ENCODE assay signal across 9 cellular contexts in genomic region chr17:78117027-78117981, GRCh38. TPM values are rescaled to one million over a fixed set of nuclear protein-coding genes. Genes with fewer than 3 reads are reported as not detected.
DNase-seq lines count a peak whose midpoint lies in the region; ATAC-seq and TF ChIP-seq lines count a peak whose summit lies in the region.
"Had no signal": no experiment of that assay in that cellular context is flagged by ENCODE, and none has a peak within 500 bp of the region (broad histone marks: within the 10 kb centered on the region; RNA-seq: fewer than 3 reads in every experiment).

No MANE protein-coding gene starts in this region.

- H3K36me3 ChIP-seq in Loucy (ENCODE audit: insufficient read depth, low read length) = 0 out of 2 replicates have a peak, but pooled peaks cover 5% of the 10 kb centered on the region

- no peaks in the 10 kb centered on the region for H3K27me3 Mint-ChIP-seq in activated naive CD8-positive, alpha-beta T cell treated with anti-CD3 and anti-CD28 coated beads, Interleukin-2, amount 10 ng/mL, durations not matched to agents 7 days and 5 days

- H3K36me3 Mint-ChIP-seq in activated naive CD8-positive, alpha-beta T cell treated with anti-CD3 and anti-CD28 coated beads, Interleukin-2, amount 10 ng/mL, durations not matched to agents 7 days and 5 days = peaks cover 45% of the 10 kb centered on the region

- no peak overlapping the region for H3K4me3 ChIP-seq in Loucy (ENCODE audit: low read length, poor library complexity, severe bottlenecking)

- DNase-seq in D341Med (ENCODE audit: low spot score) (peak; percentile 75), left lobe of liver (ENCODE audit: low spot score) (no peak), NCI-H226 (no peak), HK-2 (ENCODE audit: unreplicated experiment) (no peak), SW480 (ENCODE audit: low spot score) (no peak)
- DNase-seq in activated naive CD8-positive, alpha-beta T cell treated with anti-CD3 and anti-CD28 coated beads, Interleukin-2, amount 10 ng/mL, durations not matched to agents 7 days and 5 days = no peak

- H3K9me3 ChIP-seq in Loucy (ENCODE audit: insufficient read depth, low read depth, low read length) = no peaks in the 10 kb centered on the region

- TF ChIP-seq CTCF in Loucy (conservative IDR thresholded peaks at IDR 0.05; ENCODE audit: low read length) = peak; percentile 62

- H3K27me3 ChIP-seq in Loucy (ENCODE audit: insufficient read depth, low read length, poor library complexity, severe bottlenecking) = no peaks in the 10 kb centered on the region

- peak overlapping the region; percentile 65 for H3K27ac Mint-ChIP-seq in activated naive CD8-positive, alpha-beta T cell treated with anti-CD3 and anti-CD28 coated beads, Interleukin-2, amount 10 ng/mL, durations not matched to agents 7 days and 5 days

- H3K4me2 ChIP-seq in Loucy (ENCODE audit: low read depth, low read length, poor library complexity, severe bottlenecking) = no peak overlapping the region

- no peak overlapping the region for H2AFZ ChIP-seq in Loucy (ENCODE audit: low read length)

- H3K79me2 ChIP-seq in Loucy (ENCODE audit: insufficient read depth, low read length) = peaks cover 21% of the 10 kb centered on the region; the same call in 1 of the 2 replicates

- no peaks in the 10 kb centered on the region for H3K9me3 Mint-ChIP-seq in activated naive CD8-positive, alpha-beta T cell treated with anti-CD3 and anti-CD28 coated beads, Interleukin-2, amount 10 ng/mL, durations not matched to agents 7 days and 5 days

- no peak overlapping the region for H3K9ac ChIP-seq in Loucy (ENCODE audit: low read depth, low read length, poor library complexity, severe bottlenecking)

- no peak for ATAC-seq in activated naive CD8-positive, alpha-beta T cell treated with anti-CD3 and anti-CD28 coated beads, Interleukin-2, amount 10 ng/mL, durations not matched to agents 7 days and 5 days (ENCODE audit: low read depth)
- ATAC-seq in left lobe of liver = peak; percentile 36
- ATAC-seq in GM21390 (IDR thresholded peaks at IDR 0.05; ENCODE audit: unreplicated experiment) = no peak

- POLR2A ChIA-PET in activated naive CD8-positive, alpha-beta T cell treated with anti-CD3 and anti-CD28 coated beads, Interleukin-2, amount 10 ng/mL, durations not matched to agents 7 days and 5 days (lab: Charles Lee) = interaction anchor here (1.1 to 13.9 kb wide), 7 partner anchors 8 to 21 kb away, joined by 5 to 380 read pairs (median 11); partner anchors contain the start of genes TMC6 and TMC8

- H3K4me1 ChIP-seq in Loucy (ENCODE audit: insufficient read depth, low read length, poor library complexity, severe bottlenecking) = peaks cover 23% of the 10 kb centered on the region

- H3K9me2 ChIP-seq in Loucy (replicated peaks; ENCODE audit: low read depth, low read length) = no peaks in the 10 kb centered on the region

- no peaks in the 10 kb centered on the region for H3F3A ChIP-seq in Loucy (ENCODE audit: low read depth)

- H4K20me1 ChIP-seq in Loucy (ENCODE audit: insufficient read depth, low read length, poor library complexity, severe bottlenecking) = peaks cover 20% of the 10 kb centered on the region

- peaks cover 48% of the 10 kb centered on the region for H3K4me1 Mint-ChIP-seq in activated naive CD8-positive, alpha-beta T cell treated with anti-CD3 and anti-CD28 coated beads, Interleukin-2, amount 10 ng/mL, durations not matched to agents 7 days and 5 days

- no peak overlapping the region for H3K4me3 Mint-ChIP-seq in activated naive CD8-positive, alpha-beta T cell treated with anti-CD3 and anti-CD28 coated beads, Interleukin-2, amount 10 ng/mL, durations not matched to agents 7 days and 5 days

RNA-seq across cellular contexts. Expression of gene TMC6, which starts 11.3 kb away (rescaled TPM):
- 100 to 1,000 TPM; 638 to 646 TPM for total RNA-seq in activated naive CD8-positive, alpha-beta T cell treated with anti-CD3 and anti-CD28 coated beads, Interleukin-2, amount 10 ng/mL, durations not matched to agents 7 days and 5 days
- 14.6 TPM for total RNA-seq in left lobe of liver

RNA-seq across cellular contexts. Expression of gene TMC8, which starts 13.3 kb away (rescaled TPM):
- total RNA-seq in activated naive CD8-positive, alpha-beta T cell treated with anti-CD3 and anti-CD28 coated beads, Interleukin-2, amount 10 ng/mL, durations not matched to agents 7 days and 5 days = 100 to 1,000 TPM; 336 to 340 TPM
- 3.9 TPM for total RNA-seq in left lobe of liver

RNA-seq across cellular contexts. Expression of gene C17orf99, which starts 28.9 kb away (rescaled TPM):
- not detected for total RNA-seq in activated naive CD8-positive, alpha-beta T cell treated with anti-CD3 and anti-CD28 coated beads, Interleukin-2, amount 10 ng/mL, durations not matched to agents 7 days and 5 days
- not detected for total RNA-seq in left lobe of liver
- total RNA-seq: HT1080 had no signal

RNA-seq across cellular contexts. Expression of gene SYNGR2, which starts 51.1 kb away (rescaled TPM):
- 10 to 100 TPM; 43.2 to 50.5 TPM for total RNA-seq in activated naive CD8-positive, alpha-beta T cell treated with anti-CD3 and anti-CD28 coated beads, Interleukin-2, amount 10 ng/mL, durations not matched to agents 7 days and 5 days
- 44.1 TPM for total RNA-seq in left lobe of liver

Comparison
In these comparisons a context has a peak if more than half of its experiments do, and no peak if none do; other contexts are left out.
1. RNA of gene TMC6, which starts 11.3 kb away (total RNA-seq): 638 to 646 TPM in activated naive CD8-positive, alpha-beta T cell treated with anti-CD3 and anti-CD28 coated beads, Interleukin-2, amount 10 ng/mL, durations not matched to agents 7 days and 5 days; 14.6 TPM in left lobe of liver (single experiment); every median in the first group is over 10 times any median in the second.
2. RNA of gene TMC8, which starts 13.3 kb away (total RNA-seq): 336 to 340 TPM in activated naive CD8-positive, alpha-beta T cell treated with anti-CD3 and anti-CD28 coated beads, Interleukin-2, amount 10 ng/mL, durations not matched to agents 7 days and 5 days; 3.9 TPM in left lobe of liver (single experiment); every median in the first group is over 10 times any median in the second.